In the genomic region with DNA sequence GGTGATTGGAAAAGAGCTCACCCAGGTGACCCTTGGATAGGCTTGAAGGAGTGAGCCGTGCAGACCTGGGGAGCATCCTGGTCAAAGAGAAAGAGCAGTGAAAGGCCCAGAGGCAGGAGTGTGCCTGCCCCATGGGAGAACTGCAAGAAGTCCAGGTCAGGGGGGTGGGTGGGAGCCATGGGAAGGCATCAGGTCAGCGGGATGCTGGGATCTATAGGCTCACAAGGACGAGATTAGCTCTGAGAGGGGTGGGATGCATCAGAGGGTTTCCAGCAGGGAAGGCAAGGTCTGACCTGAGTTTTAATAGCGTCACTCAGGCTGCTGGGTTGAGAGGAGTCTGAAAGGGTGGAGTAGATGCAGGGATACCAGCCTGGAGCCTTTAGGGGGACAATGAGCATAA, we compare ENCODE assay signal across 30 cellular contexts.
DNase-seq lines count a peak whose midpoint lies in the region; FAIRE-seq and TF ChIP-seq lines count a peak whose summit lies in the region.
"Had no signal": no experiment of that assay in that cellular context is flagged by ENCODE, and none has a peak within 500 bp of the region (broad histone marks: within the 10 kb centered on the region; RNA-seq: fewer than 3 reads in every experiment).

No MANE protein-coding gene starts in this region.

- no peaks in the 10 kb centered on the region for H3K79me2 ChIP-seq in neural progenitor cell (ENCODE audit: low read depth)

- H3K27ac Mint-ChIP-seq in endodermal cell = no peak overlapping the region
- peak overlapping the region; percentile 40 for H3K27ac Mint-ChIP-seq in neural progenitor cell
- no peak overlapping the region for H3K27ac Mint-ChIP-seq in activated CD4-positive, alpha-beta T cell treated with anti-CD3 and anti-CD28 coated beads, Interleukin-2, amount 10 ng/mL, durations not matched to agents 7 days and 5 days
- H3K27ac Mint-ChIP-seq in immature natural killer cell = no peak overlapping the region
- H3K27ac Mint-ChIP-seq: activated CD4-positive, alpha-beta memory T cell treated with anti-CD3 and anti-CD28 coated beads, Interleukin-2, amount 10 ng/mL, durations not matched to agents 7 days and 5 days had no signal

- peak; percentile 34 for DNase-seq in activated effector memory CD4-positive, alpha-beta T cell treated with anti-CD3 and anti-CD28 coated beads, Interleukin-2, amount 50 U/mL, for 16 hours
- no peak for DNase-seq in activated effector memory CD4-positive, alpha-beta T cell treated with Interleukin-2 at 50 U/mL for 16 hours
- DNase-seq in endodermal cell (peak; percentile 17), neural progenitor cell (ENCODE audit: low spot score) (no peak), tibial artery (peak; percentile 17 to 51), urothelium cell line (ENCODE audit: low spot score) (no peak), immature natural killer cell (no peak)
- DNase-seq in activated CD4-positive, alpha-beta T cell treated with anti-CD3 and anti-CD28 coated beads, Interleukin-2, amount 10 ng/mL, durations not matched to agents 7 days and 5 days = no peak
- DNase-seq: 8988T; activated CD4-positive, alpha-beta memory T cell treated with anti-CD3 and anti-CD28 coated beads, Interleukin-2, amount 10 ng/mL, durations not matched to agents 7 days and 5 days; activated gamma-delta T cell treated with Interleukin-2 at 50 U/mL for 16 hours; brain microvascular endothelial cell; CD4-positive, CD25-positive, alpha-beta regulatory T cell; effector memory CD4-positive, alpha-beta T cell; EL; erythroblast; KG1; MM.1S; naive B cell; NCI-H446; NCI-H82; SK-N-SH; small intestine; stimulated activated CD4-positive, alpha-beta T cell treated with anti-CD3 and anti-CD28 coated beads, Interleukin-1b, Interleukin-23, amount 100 ng/mL, for 48 hours; stimulated activated CD8-positive, alpha-beta memory T cell treated with anti-CD3 and anti-CD28 coated beads, Interleukin-4, amount 100 ng/mL, for 48 hours had no signal

- H3K4me1 ChIP-seq in endodermal cell (ENCODE audit: control insufficient read depth, insufficient read depth, low read length) (no peaks in the 10 kb centered on the region), neural progenitor cell (peaks cover 6% of the 10 kb centered on the region), tibial artery (peaks cover 0 to 61% (median 43%) of the 10 kb centered on the region in 4 donors)
- H3K4me1 ChIP-seq: uterus had no signal

- no peaks in the 10 kb centered on the region for H3K9me3 Mint-ChIP-seq in endodermal cell
- H3K9me3 Mint-ChIP-seq in neural progenitor cell = no peaks in the 10 kb centered on the region
- no peaks in the 10 kb centered on the region for H3K9me3 Mint-ChIP-seq in activated CD4-positive, alpha-beta T cell treated with anti-CD3 and anti-CD28 coated beads, Interleukin-2, amount 10 ng/mL, durations not matched to agents 7 days and 5 days
- no peaks in the 10 kb centered on the region for H3K9me3 Mint-ChIP-seq in immature natural killer cell
- H3K9me3 Mint-ChIP-seq: T-helper 1 cell treated with Interleukin-12 subunit alpha and Interleukin-12 subunit beta and Interleukin-4 antibody, amounts not matched to agents 30 μg/mL and 1 μg/mL, for 36 hours had no signal

- no peak overlapping the region for H2AFZ ChIP-seq in neural progenitor cell (replicated peaks)
- H2AFZ ChIP-seq: GM23248 had no signal

- H3F3A ChIP-seq in neural progenitor cell (ENCODE audit: low read depth) = no peaks in the 10 kb centered on the region

- H3K4me3 Mint-ChIP-seq in endodermal cell (no peak overlapping the region), neural progenitor cell (no peak overlapping the region), immature natural killer cell (no peak overlapping the region)
- no peak overlapping the region for H3K4me3 Mint-ChIP-seq in activated CD4-positive, alpha-beta T cell treated with anti-CD3 and anti-CD28 coated beads, Interleukin-2, amount 10 ng/mL, durations not matched to agents 7 days and 5 days
- H3K4me3 Mint-ChIP-seq: activated CD4-positive, alpha-beta memory T cell treated with anti-CD3 and anti-CD28 coated beads, Interleukin-2, amount 10 ng/mL, durations not matched to agents 7 days and 5 days; CD4-positive, CD25-positive, alpha-beta regulatory T cell; T-helper 1 cell treated with Interleukin-12 subunit alpha and Interleukin-12 subunit beta and Interleukin-4 antibody, amounts not matched to agents 30 μg/mL and 1 μg/mL, for 36 hours had no signal

- no peak overlapping the region for H3K4me3 ChIP-seq in endodermal cell (ENCODE audit: low read length)
- H3K4me3 ChIP-seq in neural progenitor cell = no peak overlapping the region
- no peak overlapping the region for H3K4me3 ChIP-seq in tibial artery
- H3K4me3 ChIP-seq: GM23248, uterus had no signal

- WGBS in endodermal cell (ENCODE audit: insufficient coverage in 1 of 2, insufficient read length in 1 of 2), 2 experiments = 93 to 95% methylated on average over 3 to 4 of the region's 4 CpGs

- TF ChIP-seq CTCF in endodermal cell (conservative IDR thresholded peaks at IDR 0.05) = no peak
- TF ChIP-seq CTCF in neural progenitor cell (IDR thresholded peaks at IDR 0.05) = no peak
- TF ChIP-seq CTCF in tibial artery (IDR thresholded peaks at IDR 0.05) = no peak

- no peaks in the 10 kb centered on the region for H3K9me3 ChIP-seq in endodermal cell (ENCODE audit: control insufficient read depth, low read length)
- no peaks in the 10 kb centered on the region for H3K9me3 ChIP-seq in neural progenitor cell (ENCODE audit: low read depth)
- no peaks in the 10 kb centered on the region for H3K9me3 ChIP-seq in tibial artery
- H3K9me3 ChIP-seq: SK-N-SH, uterus had no signal

- H3K27me3 ChIP-seq in endodermal cell (ENCODE audit: control insufficient read depth, insufficient read depth, low read length, poor library complexity, severe bottlenecking) (no peaks in the 10 kb centered on the region), neural progenitor cell (no peaks in the 10 kb centered on the region), tibial artery (no peaks in the 10 kb centered on the region)
- H3K27me3 ChIP-seq: brain microvascular endothelial cell, uterus had no signal

- no peaks in the 10 kb centered on the region for H4K20me1 ChIP-seq in neural progenitor cell (ENCODE audit: low read depth)

- no peak overlapping the region for H3K4me2 ChIP-seq in neural progenitor cell
- H3K4me2 ChIP-seq: SK-N-SH had no signal

- no peak for FAIRE-seq in urothelium cell line (lab: Jason Lieb, UNC)
- FAIRE-seq: GM12891, small intestine had no signal

- CTCF ChIA-PET in activated CD4-positive, alpha-beta T cell treated with anti-CD3 and anti-CD28 coated beads, Interleukin-2, amount 10 ng/mL, durations not matched to agents 7 days and 5 days (lab: Charles Lee) = interaction anchor here (1.0 to 1.8 kb wide), 2 partner anchors 9 to 10 kb away, joined by 3 to 4 read pairs; no protein-coding TSS in a partner anchor

- POLR2A ChIA-PET in activated CD4-positive, alpha-beta T cell treated with anti-CD3 and anti-CD28 coated beads, Interleukin-2, amount 10 ng/mL, durations not matched to agents 7 days and 5 days (lab: Charles Lee) = no interaction called here

- H3K9ac ChIP-seq in endodermal cell (ENCODE audit: extremely low read depth, low read length, poor library complexity, severe bottlenecking) (no peak overlapping the region), neural progenitor cell (no peak overlapping the region)
- H3K9ac ChIP-seq: GM23248, SK-N-SH had no signal

- intact Hi-C loops in tibial artery (cut with DNase I; ENCODE audit: low total_unique reads) = no loop called here

- H3K27ac ChIP-seq in endodermal cell (ENCODE audit: low read depth, low read length) (no peak overlapping the region), neural progenitor cell (no peak overlapping the region), tibial artery (peak overlapping the region; percentile 92 to 94)
- H3K27ac ChIP-seq: brain microvascular endothelial cell, GM23248, RWPE1, uterus had no signal

- H3K4me1 Mint-ChIP-seq in endodermal cell = peaks cover 3% of the 10 kb centered on the region
- peaks cover 15% of the 10 kb centered on the region for H3K4me1 Mint-ChIP-seq in neural progenitor cell
- H3K4me1 Mint-ChIP-seq in activated CD4-positive, alpha-beta T cell treated with anti-CD3 and anti-CD28 coated beads, Interleukin-2, amount 10 ng/mL, durations not matched to agents 7 days and 5 days = no peaks in the 10 kb centered on the region
- peaks cover 4 to 6% of the 10 kb centered on the region in 2 donors for H3K4me1 Mint-ChIP-seq in immature natural killer cell

- H3K36me3 ChIP-seq in endodermal cell (ENCODE audit: control insufficient read depth, insufficient read depth, low read length) = no peaks in the 10 kb centered on the region
- H3K36me3 ChIP-seq in neural progenitor cell = no peaks in the 10 kb centered on the region
- peaks cover 0 to 8% (median 0%) of the 10 kb centered on the region in 3 donors for H3K36me3 ChIP-seq in tibial artery
- H3K36me3 ChIP-seq: brain microvascular endothelial cell, uterus had no signal

- H3K27me3 Mint-ChIP-seq in endodermal cell (ENCODE audit: insufficient read depth) = no peaks in the 10 kb centered on the region
- peaks cover 3% of the 10 kb centered on the region for H3K27me3 Mint-ChIP-seq in neural progenitor cell (ENCODE audit: insufficient read depth, low read depth)
- peaks cover 2% of the 10 kb centered on the region for H3K27me3 Mint-ChIP-seq in activated CD4-positive, alpha-beta T cell treated with anti-CD3 and anti-CD28 coated beads, Interleukin-2, amount 10 ng/mL, durations not matched to agents 7 days and 5 days
- peaks cover 0 to 7% (median 0%) of the 10 kb centered on the region in 3 donors for H3K27me3 Mint-ChIP-seq in immature natural killer cell (ENCODE audit: low read depth in 3 of 3)
- H3K27me3 Mint-ChIP-seq: CD4-positive, CD25-positive, alpha-beta regulatory T cell; naive B cell had no signal

- H3K36me3 Mint-ChIP-seq in endodermal cell (ENCODE audit: low read depth) (peaks cover 23% of the 10 kb centered on the region), neural progenitor cell (peaks cover 18% of the 10 kb centered on the region), immature natural killer cell (peaks cover 0 to 4% (median 0%) of the 10 kb centered on the region in 3 donors)
- no peaks in the 10 kb centered on the region for H3K36me3 Mint-ChIP-seq in activated CD4-positive, alpha-beta T cell treated with anti-CD3 and anti-CD28 coated beads, Interleukin-2, amount 10 ng/mL, durations not matched to agents 7 days and 5 days (ENCODE audit: low read depth)
- H3K36me3 Mint-ChIP-seq: naive B cell had no signal

Comparison
In these comparisons a context has a peak if more than half of its experiments do, and no peak if none do; other contexts are left out.
1. DNase-seq: peak in activated effector memory CD4-positive, alpha-beta T cell treated with anti-CD3 and anti-CD28 coated beads, Interleukin-2, amount 50 U/mL, for 16 hours (single experiment), endodermal cell (single experiment) and tibial artery (2 of 2); none in activated effector memory CD4-positive, alpha-beta T cell treated with Interleukin-2 at 50 U/mL for 16 hours (single experiment), neural progenitor cell (single experiment), urothelium cell line (single experiment), activated CD4-positive, alpha-beta T cell treated with anti-CD3 and anti-CD28 coated beads, Interleukin-2, amount 10 ng/mL, durations not matched to agents 7 days and 5 days (single experiment) and immature natural killer cell (0 of 3).
2. H3K27ac ChIP-seq: peak in tibial artery (2 of 2); none in endodermal cell (single experiment) and neural progenitor cell (single experiment).